16 cellular contexts compared by ENCODE assay signal in genomic region chr1:183238071-183238470, GRCh38. TPM values are rescaled to one million over a fixed set of nuclear protein-coding genes. Genes with fewer than 3 reads are reported as not detected.
DNase-seq lines count a peak whose midpoint lies in the region; ATAC-seq, FAIRE-seq and TF ChIP-seq lines count a peak whose summit lies in the region.
"Had no signal": no experiment of that assay in that cellular context is flagged by ENCODE, and none has a peak within 500 bp of the region (broad histone marks: within the 10 kb centered on the region; RNA-seq: fewer than 3 reads in every experiment).

No MANE protein-coding gene starts in this region.

- H4K20me1 ChIP-seq in GM23248 (ENCODE audit: insufficient read depth) = no peaks in the 10 kb centered on the region
- no peaks in the 10 kb centered on the region for H4K20me1 ChIP-seq in astrocyte (ENCODE audit: insufficient read depth, low read length)

- H3K27me3 ChIP-seq in GM23248 (replicated peaks; ENCODE audit: insufficient read depth) (no peaks in the 10 kb centered on the region), astrocyte (ENCODE audit: insufficient read depth, low read length) (no peaks in the 10 kb centered on the region)
- H3K27me3 ChIP-seq: testis had no signal

- no peaks in the 10 kb centered on the region for H3K36me3 ChIP-seq in GM23248 (ENCODE audit: low read depth)
- no peaks in the 10 kb centered on the region for H3K36me3 ChIP-seq in astrocyte (ENCODE audit: insufficient read depth, low read length)
- H3K36me3 ChIP-seq: WERI-Rb-1 had no signal

- H3K4me1 ChIP-seq in GM23248 (ENCODE audit: insufficient read depth) (peaks cover 86% of the 10 kb centered on the region), astrocyte (ENCODE audit: insufficient read depth, low read length) (peaks cover 26% of the 10 kb centered on the region)

- no peaks in the 10 kb centered on the region for H3K36me3 Mint-ChIP-seq in astrocyte (ENCODE audit: low read depth, unreplicated experiment)
- no peaks in the 10 kb centered on the region for H3K36me3 Mint-ChIP-seq in activated T-helper 17 cell treated with anti-CD3 and anti-CD28 coated beads, Interleukin-2, amount 50 U/mL, for 72 hours (ENCODE audit: low read depth)

- H3K4me1 Mint-ChIP-seq in astrocyte (ENCODE audit: low read depth, unreplicated experiment) = peaks cover 37% of the 10 kb centered on the region
- H3K4me1 Mint-ChIP-seq in activated T-helper 17 cell treated with anti-CD3 and anti-CD28 coated beads, Interleukin-2, amount 50 U/mL, for 72 hours = no peaks in the 10 kb centered on the region

- H3K4me2 ChIP-seq in GM23248 (ENCODE audit: unreplicated experiment) (peak overlapping the region; percentile 12), astrocyte (ENCODE audit: low read length) (peak overlapping the region; percentile 20)

- intact Hi-C loops in head of caudate nucleus (cut with DNase I) = loop anchor here (10.0 kb wide), 1 partner anchor 273 kb away; no protein-coding TSS in a partner anchor

- 36 to 39% methylated on average over 2 of the region's 2 CpGs for WGBS in GM23248 (ENCODE audit: low coverage in 1 of 2, low lambda C conversion rate in 2 of 2, missing lambda C conversion rate in 2 of 2), 2 experiments

- in situ Hi-C loops in GM23248 (cut with MboI) = no loop called here

- H3K27ac Mint-ChIP-seq in astrocyte (ENCODE audit: unreplicated experiment) = peak overlapping the region; percentile 79
- no peak overlapping the region for H3K27ac Mint-ChIP-seq in activated T-helper 17 cell treated with anti-CD3 and anti-CD28 coated beads, Interleukin-2, amount 50 U/mL, for 72 hours

- no peak for FAIRE-seq in astrocyte (lab: Jason Lieb, UNC)

- H3K9me2 ChIP-seq in GM23248 (ENCODE audit: insufficient read depth) = no peaks in the 10 kb centered on the region

- ATAC-seq in activated T-helper 17 cell treated with anti-CD3 and anti-CD28 coated beads, Interleukin-2, amount 50 U/mL, for 72 hours (replicated peaks) = no peak

- peaks cover 92% of the 10 kb centered on the region for H3F3A ChIP-seq in GM23248 (ENCODE audit: insufficient read depth)

- no peak overlapping the region for H3K4me3 ChIP-seq in GM23248
- H3K4me3 ChIP-seq in astrocyte (ENCODE audit: insufficient read depth, low read depth, low read length) = no peak overlapping the region
- H3K4me3 ChIP-seq: testis had no signal

- DNase-seq in A172 (ENCODE audit: low spot score) (peak; percentile 89), GM23248 (peak; percentile 70), astrocyte (ENCODE audit: low read depth) (peak; percentile 70), foreskin melanocyte (peak; percentile 51), head of caudate nucleus (no peak), pons (ENCODE audit: low spot score) (no peak), cerebellum (ENCODE audit: low spot score) (no peak)
- DNase-seq: activated naive CD4-positive, alpha-beta T cell treated with Interleukin-2 at 50 U/mL for 16 hours; cerebellar nuclear complex; DMS153; NCI-H345; posterior cingulate gyrus; testis; WERI-Rb-1 had no signal

- peak overlapping the region; percentile 26; the same call in 1 of the 2 replicates for H3K9ac ChIP-seq in GM23248
- no peak overlapping the region for H3K9ac ChIP-seq in astrocyte (ENCODE audit: low read length)

- H3K79me2 ChIP-seq in GM23248 (ENCODE audit: insufficient read depth) = no peaks in the 10 kb centered on the region
- no peaks in the 10 kb centered on the region for H3K79me2 ChIP-seq in astrocyte (ENCODE audit: insufficient read depth, low read length)

- H3K9me3 Mint-ChIP-seq in astrocyte (ENCODE audit: unreplicated experiment) = no peaks in the 10 kb centered on the region
- H3K9me3 Mint-ChIP-seq in activated T-helper 17 cell treated with anti-CD3 and anti-CD28 coated beads, Interleukin-2, amount 50 U/mL, for 72 hours = no peaks in the 10 kb centered on the region

- TF ChIP-seq CTCF in astrocyte (IDR thresholded peaks at IDR 0.05; ENCODE audit: insufficient read depth, low read depth, low read length) = no peak

- H3K27me3 Mint-ChIP-seq in astrocyte (ENCODE audit: low read depth, unreplicated experiment) = no peaks in the 10 kb centered on the region
- peaks cover 14% of the 10 kb centered on the region for H3K27me3 Mint-ChIP-seq in activated T-helper 17 cell treated with anti-CD3 and anti-CD28 coated beads, Interleukin-2, amount 50 U/mL, for 72 hours

- H3K9me3 ChIP-seq in GM23248 (ENCODE audit: low read depth) = no peaks in the 10 kb centered on the region
- H3K9me3 ChIP-seq in astrocyte (ENCODE audit: insufficient read depth, low read depth, low read length) = no peaks in the 10 kb centered on the region
- H3K9me3 ChIP-seq: testis had no signal

- H3K27ac ChIP-seq in GM23248 (peak overlapping the region; percentile 100), astrocyte (ENCODE audit: low read depth, low read length) (peak overlapping the region; percentile 67)
- H3K27ac ChIP-seq: testis, WERI-Rb-1 had no signal

- H2AFZ ChIP-seq in GM23248 = no peak overlapping the region
- H2AFZ ChIP-seq in astrocyte (ENCODE audit: low read depth, low read length) = no peak overlapping the region

- H3K4me3 Mint-ChIP-seq in astrocyte (ENCODE audit: unreplicated experiment) = no peak overlapping the region
- H3K4me3 Mint-ChIP-seq in activated T-helper 17 cell treated with anti-CD3 and anti-CD28 coated beads, Interleukin-2, amount 50 U/mL, for 72 hours = no peak overlapping the region

RNA-seq across cellular contexts. Expression of gene LAMC2, which starts 52.0 kb away (rescaled TPM):
- total RNA-seq in A172 (2014; rRNA removed; shearing (Covaris generic)) = 24.5 and 36.8 TPM in 2 replicates
- 1.9 and 2.4 TPM in 2 replicates for total RNA-seq in GM23248 (2014; rRNA removed; shearing (Covaris generic))
- 2.7 and 3.2 TPM in 2 replicates for polyA plus RNA-seq in GM23248 (2016; fragmentation: Nextera tagmentation; extraction: Ambion mirVana)
- total RNA-seq in astrocyte (8.0 and 13.9 TPM in 2 replicates), cerebellum (2.4 TPM)
- under 1 TPM; 0.04 to 0.05 TPM for total RNA-seq in activated T-helper 17 cell treated with anti-CD3 and anti-CD28 coated beads, Interleukin-2, amount 50 U/mL, for 72 hours
- total RNA-seq: mononuclear cell had no signal

Comparison
In these comparisons a context has a peak if more than half of its experiments do, and no peak if none do; other contexts are left out.
1. DNase-seq: peak in A172 (single experiment), GM23248 (single experiment), astrocyte (single experiment) and foreskin melanocyte (single experiment); none in head of caudate nucleus (0 of 42), pons (single experiment) and cerebellum (single experiment).